9 cellular contexts compared by ENCODE assay signal in genomic region chr3:189630667-189631372, GRCh38.
A peak's percentile ranks its signal among the peaks of the same experiment; 100 is the strongest.
DNase-seq lines count a peak whose midpoint lies in the region; ATAC-seq and TF ChIP-seq lines count a peak whose summit lies in the region.
"Had no signal": no experiment of that assay in that cellular context is flagged by ENCODE, and none has a peak within 500 bp of the region (broad histone marks: within the 10 kb centered on the region; RNA-seq: fewer than 3 reads in every experiment).

No MANE protein-coding gene starts in this region.

- H3K4me3 Mint-ChIP-seq in memory B cell: peak overlapping the region; percentile 78
- H3K4me3 Mint-ChIP-seq: neural crest cell had no signal

- H4K20me1 ChIP-seq in OCI-LY1 (ENCODE audit: insufficient read depth, low read length): no peaks in the 10 kb centered on the region

- H3K4me3 ChIP-seq in OCI-LY1 (ENCODE audit: low read depth, low read length, poor library complexity, severe bottlenecking): peak overlapping the region; percentile 57

- peaks cover 22% of the 10 kb centered on the region for H3K79me2 ChIP-seq in OCI-LY1 (ENCODE audit: insufficient read depth, low read length)

- H3K27ac Mint-ChIP-seq in memory B cell: peak overlapping the region; percentile 81

- ATAC-seq in GM18505 (IDR thresholded peaks at IDR 0.05; ENCODE audit: unreplicated experiment) (peak; percentile 55), HG02571 (IDR thresholded peaks at IDR 0.05; ENCODE audit: unreplicated experiment) (peak; percentile 61), memory B cell (ENCODE audit: low read depth) (peak; percentile 79), GM18520 (IDR thresholded peaks at IDR 0.05; ENCODE audit: unreplicated experiment) (no peak)

- no peaks in the 10 kb centered on the region for H3K27me3 Mint-ChIP-seq in memory B cell

- H3K27me3 ChIP-seq in OCI-LY1 (ENCODE audit: insufficient read depth, low read length): no peaks in the 10 kb centered on the region

- H3K36me3 Mint-ChIP-seq in memory B cell: no peaks in the 10 kb centered on the region

- H3K4me1 ChIP-seq in OCI-LY1 (ENCODE audit: insufficient read depth, low read length, severe bottlenecking): peaks cover 38% of the 10 kb centered on the region

- H3K9me3 ChIP-seq in OCI-LY1 (ENCODE audit: low read length): no peaks in the 10 kb centered on the region

- peak overlapping the region; percentile 57 for H3K4me2 ChIP-seq in OCI-LY1 (ENCODE audit: low read length)

- no peaks in the 10 kb centered on the region for H3K9me2 ChIP-seq in OCI-LY1 (ENCODE audit: low read depth, low read length)

- H3K9me3 Mint-ChIP-seq in memory B cell: no peaks in the 10 kb centered on the region
- H3K9me3 Mint-ChIP-seq: neural crest cell had no signal

- no peaks in the 10 kb centered on the region for H3F3A ChIP-seq in OCI-LY1 (ENCODE audit: insufficient read depth, low read length)

- peaks cover 9% of the 10 kb centered on the region for H3K4me1 Mint-ChIP-seq in memory B cell

- no peak for TF ChIP-seq CTCF in OCI-LY1 (IDR thresholded peaks at IDR 0.05; ENCODE audit: low read length)

- no peak for DNase-seq in memory B cell (ENCODE audit: low spot score in 2 of 2)
- DNase-seq in NCI-H774 (lab: John Stamatoyannopoulos, UW): no peak
- no peak for DNase-seq in NCI-H510A (lab: John Stamatoyannopoulos, UW)
- DNase-seq in activated CD4-positive, alpha-beta T cell treated with anti-CD3 and anti-CD28 coated beads for 4 hours: no peak

- peak overlapping the region; percentile 73 for H3K27ac ChIP-seq in OCI-LY1 (ENCODE audit: low read depth, low read length, poor library complexity, severe bottlenecking)

- peak overlapping the region; percentile 43; the same call in 1 of the 2 replicates for H3K9ac ChIP-seq in OCI-LY1 (ENCODE audit: low read length)

- TF ChIP-seq POLR2A in GM18505 (IDR thresholded peaks at IDR 0.05; ENCODE audit: borderline replicate concordance, extremely low read depth, insufficient read depth, insufficient read length): no peak

- no peak overlapping the region for H2AFZ ChIP-seq in OCI-LY1 (ENCODE audit: low read length)

- H3K36me3 ChIP-seq in OCI-LY1 (ENCODE audit: insufficient read depth, low read length): no peaks in the 10 kb centered on the region
